Comparison of ENCODE assay signal across 1 cellular context in genomic region chr12:90543841-90544240, GRCh38.
TF ChIP-seq lines count a peak whose summit lies in the region.

No MANE protein-coding gene starts in this region.

TF ChIP-seq in endothelial cell of umbilical vein, 7 proteins besides CTCF, POLR2A, EP300 and RAD21 (continued from another document):
- TF ChIP-seq GATA2 (IDR thresholded peaks at IDR 0.05; ENCODE audit: insufficient read depth, insufficient read length, low read depth, low read length) (no peak), JUN (IDR thresholded peaks at IDR 0.05; ENCODE audit: borderline replicate concordance, insufficient read depth, insufficient read length, low read depth) (peak; percentile 46), FOS (IDR thresholded peaks at IDR 0.05; ENCODE audit: borderline replicate concordance, insufficient read depth, low read length) (peak; percentile 35)
